23 cellular contexts compared by ENCODE assay signal in the genomic region with DNA sequence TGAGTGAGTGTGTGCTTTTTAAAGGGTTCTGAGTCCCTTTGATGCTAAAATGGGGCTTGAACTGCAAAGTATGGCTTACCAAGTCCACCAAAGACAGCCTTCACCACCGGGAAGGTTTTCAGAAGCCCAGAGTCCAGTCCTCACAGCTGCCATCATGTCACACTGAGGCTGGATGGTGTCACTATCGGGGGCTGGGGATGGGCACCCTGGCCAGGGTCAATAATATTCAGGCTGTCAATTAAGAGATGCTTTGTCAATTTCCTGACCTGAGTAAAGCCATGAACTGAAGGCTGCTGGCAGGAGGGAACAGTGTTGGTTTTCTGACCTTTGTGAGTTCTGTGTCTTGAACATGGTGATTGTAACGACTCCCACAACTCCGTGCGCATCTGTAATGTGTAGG.
DNase-seq lines count a peak whose midpoint lies in the region; ATAC-seq and TF ChIP-seq lines count a peak whose summit lies in the region.
"Had no signal": no experiment of that assay in that cellular context is flagged by ENCODE, and none has a peak within 500 bp of the region (broad histone marks: within the 10 kb centered on the region; RNA-seq: fewer than 3 reads in every experiment).

No MANE protein-coding gene starts in this region.

- H3K27ac Mint-ChIP-seq in neural progenitor cell (peak overlapping the region; percentile 55), immature natural killer cell (no peak overlapping the region)
- H3K27ac Mint-ChIP-seq: CD14-positive monocyte; CD4-positive, alpha-beta memory T cell; CD4-positive, CD25-positive, alpha-beta regulatory T cell; CD8-positive, alpha-beta memory T cell had no signal

- H3K4me1 ChIP-seq in esophagus muscularis mucosa (peaks cover 0 to 26% (median 19%) of the 10 kb centered on the region in 4 donors), neural progenitor cell (no peaks in the 10 kb centered on the region)
- H3K4me1 ChIP-seq: BE2C, BLaER1 had no signal

- H3K27me3 Mint-ChIP-seq in neural progenitor cell (ENCODE audit: insufficient read depth, low read depth): peaks cover 16% of the 10 kb centered on the region
- H3K27me3 Mint-ChIP-seq in immature natural killer cell (ENCODE audit: low read depth in 3 of 3): peaks cover 2 to 14% (median 2%) of the 10 kb centered on the region in 3 donors

- H3K36me3 Mint-ChIP-seq in neural progenitor cell: no peaks in the 10 kb centered on the region
- H3K36me3 Mint-ChIP-seq in immature natural killer cell: no peaks in the 10 kb centered on the region
- H3K36me3 Mint-ChIP-seq: CD14-positive monocyte; CD4-positive, alpha-beta memory T cell; CD4-positive, CD25-positive, alpha-beta regulatory T cell; CD8-positive, alpha-beta memory T cell had no signal

- H4K20me1 ChIP-seq in neural progenitor cell (ENCODE audit: low read depth): no peaks in the 10 kb centered on the region
- H4K20me1 ChIP-seq: BLaER1 had no signal

- no peak for TF ChIP-seq CTCF in esophagus muscularis mucosa (IDR thresholded peaks at IDR 0.05)
- no peak for TF ChIP-seq CTCF in neural progenitor cell (IDR thresholded peaks at IDR 0.05)

- intact Hi-C loops in esophagus muscularis mucosa (cut with DNase I): no loop called here

- H3K9me3 Mint-ChIP-seq in neural progenitor cell (peaks cover 2% of the 10 kb centered on the region), immature natural killer cell (no peaks in the 10 kb centered on the region)
- H3K9me3 Mint-ChIP-seq: CD8-positive, alpha-beta memory T cell had no signal

- TF ChIP-seq EP300 in esophagus muscularis mucosa (IDR thresholded peaks at IDR 0.05): no peak

- H3K79me2 ChIP-seq in neural progenitor cell (ENCODE audit: low read depth): no peaks in the 10 kb centered on the region

- H3K36me3 ChIP-seq in esophagus muscularis mucosa: no peaks in the 10 kb centered on the region
- no peaks in the 10 kb centered on the region for H3K36me3 ChIP-seq in neural progenitor cell
- H3K36me3 ChIP-seq: BE2C, BLaER1 had no signal

- H3K9ac ChIP-seq in neural progenitor cell: no peak overlapping the region
- H3K9ac ChIP-seq: BLaER1 had no signal

- H3K4me3 ChIP-seq in esophagus muscularis mucosa: no peak overlapping the region
- no peak overlapping the region for H3K4me3 ChIP-seq in neural progenitor cell
- H3K4me3 ChIP-seq: BLaER1, GM12878 had no signal

- 97% methylated on average over 5 of the region's 5 CpGs for WGBS in esophagus muscularis mucosa

- H3K4me3 Mint-ChIP-seq in neural progenitor cell (no peak overlapping the region), immature natural killer cell (no peak overlapping the region)
- H3K4me3 Mint-ChIP-seq: CD14-positive monocyte; CD4-positive, alpha-beta memory T cell; CD4-positive, CD25-positive, alpha-beta regulatory T cell; CD8-positive, alpha-beta memory T cell had no signal

- H3K4me2 ChIP-seq in neural progenitor cell: no peak overlapping the region
- H3K4me2 ChIP-seq: BLaER1 had no signal

- H3K9me3 ChIP-seq in esophagus muscularis mucosa (no peaks in the 10 kb centered on the region), neural progenitor cell (ENCODE audit: low read depth) (no peaks in the 10 kb centered on the region)
- H3K9me3 ChIP-seq: BE2C, BLaER1 had no signal

- no peak for TF ChIP-seq POLR2A in esophagus muscularis mucosa (IDR thresholded peaks at IDR 0.05; ENCODE audit: low read depth)

- no peaks in the 10 kb centered on the region for H3F3A ChIP-seq in neural progenitor cell (ENCODE audit: low read depth)

- H2AFZ ChIP-seq in neural progenitor cell (replicated peaks): no peak overlapping the region

- peaks cover 20% of the 10 kb centered on the region for H3K4me1 Mint-ChIP-seq in neural progenitor cell
- no peaks in the 10 kb centered on the region for H3K4me1 Mint-ChIP-seq in immature natural killer cell
- H3K4me1 Mint-ChIP-seq: CD14-positive monocyte; CD4-positive, alpha-beta memory T cell; CD4-positive, CD25-positive, alpha-beta regulatory T cell; CD8-positive, alpha-beta memory T cell had no signal

- DNase-seq in esophagus muscularis mucosa (ENCODE audit: extremely low spot score) (peak; percentile 60), neural progenitor cell (ENCODE audit: low spot score) (no peak), NCI-H2227 (lab: John Stamatoyannopoulos, UW; ENCODE audit: unreplicated experiment) (no peak), immature natural killer cell (no peak)
- DNase-seq: 8988T; ACHN; BE2C; C1 segment of cervical spinal cord; CD4-positive, alpha-beta memory T cell; CD4-positive, CD25-positive, alpha-beta regulatory T cell; CD8-positive, alpha-beta memory T cell; COR-L47; DMS 273 treated with DMSO at 0.1 percent for 48 hours; DMS153; DMS53; DMS79; DND-41; EL; GDM1 had no signal

- H3K27me3 ChIP-seq in esophagus muscularis mucosa (no peaks in the 10 kb centered on the region), neural progenitor cell (no peaks in the 10 kb centered on the region)
- H3K27me3 ChIP-seq: BLaER1 had no signal

- no peak for ATAC-seq in HG03175 (IDR thresholded peaks at IDR 0.05; ENCODE audit: unreplicated experiment)
- ATAC-seq: GM12878 had no signal

- no peak overlapping the region for H3K27ac ChIP-seq in esophagus muscularis mucosa (replicated peaks in 1 of 4)
- no peak overlapping the region for H3K27ac ChIP-seq in neural progenitor cell
- H3K27ac ChIP-seq: BLaER1 had no signal
